Comparison of ENCODE assay signal across 37 cellular contexts in genomic region chr10:48943096-48943495, GRCh38. TPM values are rescaled to one million over a fixed set of nuclear protein-coding genes. Genes with fewer than 3 reads are reported as not detected.
"Had no signal": no experiment of that assay in that cellular context is flagged by ENCODE, and none has a peak within 500 bp of the region (broad histone marks: within the 10 kb centered on the region; RNA-seq: fewer than 3 reads in every experiment).

No MANE protein-coding gene starts in this region.

- H3K27ac Mint-ChIP-seq: mesothelial cell of epicardium; natural killer cell treated with Interleukin-12 subunit alpha and Interleukin-12 subunit beta and Interleukin-15 and Interleukin-18, amount 100 ng/mL, for 72 hours had no signal

- H3K4me3 ChIP-seq: colonic mucosa, esophagus muscularis mucosa, gastroesophageal sphincter, heart left ventricle, hepatocyte, left lung, mucosa of descending colon, prostate gland, right atrium auricular region, smooth muscle cell, thoracic aorta, tibial nerve, upper lobe of right lung, uterus had no signal

- H3K36me3 Mint-ChIP-seq: mesothelial cell of epicardium; natural killer cell treated with Interleukin-12 subunit alpha and Interleukin-12 subunit beta and Interleukin-15 and Interleukin-18, amount 100 ng/mL, for 72 hours had no signal

- FAIRE-seq: endothelial cell of umbilical vein had no signal

- DNase-seq: colonic mucosa; effector CD4-positive, alpha-beta T cell; foreskin keratinocyte; heart left ventricle; left cardiac atrium; left lung; mesenchymal stem cell; mucosa of descending colon; naive B cell; stimulated activated CD4-positive, alpha-beta T cell treated with anti-CD3 and anti-CD28 coated beads, Interleukin-12 subunit alpha, Interleukin-12 subunit beta, amount 100 ng/mL, for 4 hours; stimulated activated CD4-positive, alpha-beta T cell treated with anti-CD3 and anti-CD28 coated beads, Interleukin-1b, Interleukin-23, amount 100 ng/mL, for 48 hours; stimulated activated CD4-positive, alpha-beta T cell treated with anti-CD3 and anti-CD28 coated beads, Interleukin-4, amount 100 ng/mL, for 1 hour; stimulated activated CD8-positive, alpha-beta memory T cell treated with anti-CD3 and anti-CD28 coated beads, Interleukin-4, amount 100 ng/mL, for 48 hours; stimulated activated naive CD4-positive, alpha-beta T cell treated with Interleukin-2 at 50 U/mL for 16 hours; upper lobe of right lung; uterus had no signal

- H3K36me3 ChIP-seq: colonic mucosa, esophagus muscularis mucosa, gastroesophageal sphincter, prostate gland, right atrium auricular region, thoracic aorta, tibial nerve, upper lobe of right lung, uterus had no signal

- H3K4me1 Mint-ChIP-seq: mesothelial cell of epicardium had no signal

- H3K9me3 Mint-ChIP-seq: mesothelial cell of epicardium; naive B cell; natural killer cell treated with Interleukin-12 subunit alpha and Interleukin-12 subunit beta and Interleukin-15 and Interleukin-18, amount 100 ng/mL, for 72 hours; neural crest cell had no signal

- H3K27me3 ChIP-seq: colonic mucosa, esophagus muscularis mucosa, foreskin keratinocyte, gastroesophageal sphincter, heart left ventricle, hepatocyte, left lung, neutrophil, right atrium auricular region, tibial nerve, upper lobe of right lung, uterus had no signal

- ATAC-seq: foreskin keratinocyte; gastroesophageal sphincter; heart left ventricle; left cardiac atrium; left lung; mucosa of descending colon; natural killer cell treated with Interleukin-12 subunit alpha and Interleukin-12 subunit beta and Interleukin-15 and Interleukin-18, amount 100 ng/mL, for 72 hours; sciatic nerve; upper lobe of right lung had no signal

- H3K4me3 Mint-ChIP-seq: mesothelial cell of epicardium; naive B cell; natural killer cell treated with Interleukin-12 subunit alpha and Interleukin-12 subunit beta and Interleukin-15 and Interleukin-18, amount 100 ng/mL, for 72 hours; neural crest cell had no signal

- H3K27me3 Mint-ChIP-seq: naive B cell; natural killer cell treated with Interleukin-12 subunit alpha and Interleukin-12 subunit beta and Interleukin-15 and Interleukin-18, amount 100 ng/mL, for 72 hours had no signal

RNA-seq across cellular contexts. Expression of gene LRRC18, which starts 3.5 kb away (rescaled TPM):
- total RNA-seq: chondrocyte; colonic mucosa; dermis microvascular lymphatic vessel endothelial cell; endothelial cell of umbilical vein; epithelial cell of proximal tubule; esophagus muscularis mucosa; foreskin keratinocyte; gastroesophageal sphincter; heart left ventricle; hepatocyte; kidney epithelial cell; left cardiac atrium; lower leg skin; lung microvascular endothelial cell; mesothelial cell of epicardium; mucosa of descending colon; natural killer cell treated with Interleukin-12 subunit alpha and Interleukin-12 subunit beta and Interleukin-15 and Interleukin-18, amount 100 ng/mL, for 72 hours; neural crest cell; omental fat pad; right atrium auricular region; sciatic nerve; smooth muscle cell; thoracic aorta; tibial nerve had no signal
